11 cellular contexts compared by ENCODE assay signal in genomic region chr21:29145837-29146453, GRCh38. TPM values are rescaled to one million over a fixed set of nuclear protein-coding genes. Genes with fewer than 3 reads are reported as not detected.
A peak's percentile ranks its signal among the peaks of the same experiment; 100 is the strongest.
DNase-seq lines count a peak whose midpoint lies in the region; ATAC-seq and TF ChIP-seq lines count a peak whose summit lies in the region.
"Had no signal": no experiment of that assay in that cellular context is flagged by ENCODE, and none has a peak within 500 bp of the region (broad histone marks: within the 10 kb centered on the region; RNA-seq: fewer than 3 reads in every experiment).

No MANE protein-coding gene starts in this region.

- H3K36me3 ChIP-seq in SJSA1 = no peaks in the 10 kb centered on the region
- H3K36me3 ChIP-seq in heart right ventricle = no peaks in the 10 kb centered on the region
- no peaks in the 10 kb centered on the region for H3K36me3 ChIP-seq in subcutaneous abdominal adipose tissue (ENCODE audit: control insufficient read depth in 5 of 5, insufficient read depth in 5 of 5, low read length in 5 of 5)
- H3K36me3 ChIP-seq: right lobe of liver had no signal

- H3K9me3 ChIP-seq in SJSA1 (replicated peaks) (no peaks in the 10 kb centered on the region), heart right ventricle (no peaks in the 10 kb centered on the region), subcutaneous abdominal adipose tissue (ENCODE audit: control insufficient read depth in 5 of 5, low read length in 5 of 5) (no peaks in the 10 kb centered on the region)
- H3K9me3 ChIP-seq: right lobe of liver had no signal

- H3K27ac ChIP-seq in SJSA1 = peak overlapping the region; percentile 76
- peak overlapping the region in 9 of 10 donors; percentile 4 to 88 (median 78) for H3K27ac ChIP-seq in heart right ventricle
- peak overlapping the region; percentile 80 for H3K27ac ChIP-seq in subcutaneous abdominal adipose tissue (ENCODE audit: low read depth, low read length)

- H3K4me1 ChIP-seq in SJSA1 (replicated peaks) = peaks cover 43% of the 10 kb centered on the region
- H3K4me1 ChIP-seq in heart right ventricle = peaks cover 0 to 56% (median 27%) of the 10 kb centered on the region in 9 donors
- H3K4me1 ChIP-seq in subcutaneous abdominal adipose tissue (ENCODE audit: control insufficient read depth in 5 of 5, insufficient read depth in 5 of 5, low read length in 5 of 5) = peaks cover 0 to 26% (median 21%) of the 10 kb centered on the region in 5 donors
- H3K4me1 ChIP-seq: right lobe of liver had no signal

- TF ChIP-seq CTCF in heart right ventricle (IDR thresholded peaks at IDR 0.05) = no peak

- no peak for DNase-seq in SJSA1 (ENCODE audit: low read depth in 1 of 2, low spot score in 2 of 2)
- DNase-seq in heart right ventricle = no peak
- no peak for DNase-seq in Kasumi-1 (lab: John Stamatoyannopoulos, UW)
- DNase-seq in activated CD4-positive, alpha-beta T cell treated with anti-CD3 and anti-CD28 coated beads, Interleukin-2, amount 50 U/mL, for 48 hours = no peak
- DNase-seq: DMS79, right lobe of liver had no signal

- H3K27me3 ChIP-seq in SJSA1 (replicated peaks) (no peaks in the 10 kb centered on the region), heart right ventricle (no peaks in the 10 kb centered on the region), subcutaneous abdominal adipose tissue (ENCODE audit: control insufficient read depth in 5 of 5, insufficient read depth in 4 of 5, low read length in 5 of 5) (no peaks in the 10 kb centered on the region)
- H3K27me3 ChIP-seq: right lobe of liver had no signal

- H3K9ac ChIP-seq in subcutaneous abdominal adipose tissue (ENCODE audit: low read length in 5 of 5) = no peak overlapping the region

- 44 to 51% methylated on average over 7 of the region's 7 CpGs for WGBS in heart right ventricle, 2 donors

- H3K4me3 ChIP-seq in SJSA1 (no peak overlapping the region), heart right ventricle (no peak overlapping the region), subcutaneous abdominal adipose tissue (ENCODE audit: low read depth in 1 of 5, low read length in 5 of 5) (no peak overlapping the region)
- H3K4me3 ChIP-seq: right lobe of liver had no signal

- intact Hi-C loops in heart right ventricle (cut with DNase I) = loop anchor here in 4 of 10 donors (5.0 to 10.0 kb wide), 4 partner anchors 49 to 59 kb away; no protein-coding TSS in a partner anchor

- ATAC-seq in GM21737 (IDR thresholded peaks at IDR 0.05; ENCODE audit: unreplicated experiment) (peak; percentile 43), heart right ventricle (peak in 6 of 8 donors; percentile 22 to 83 (median 58)), GM18502 (IDR thresholded peaks at IDR 0.05; ENCODE audit: poor library complexity, unreplicated experiment) (no peak), HG02852 (IDR thresholded peaks at IDR 0.05; ENCODE audit: unreplicated experiment) (no peak)

RNA-seq across cellular contexts. Expression of gene MAP3K7CL, which starts 15.5 kb away (rescaled TPM):
- 5.3 and 11.7 TPM in 2 replicates for total RNA-seq in SJSA1 (2014; rRNA removed; shearing (Covaris generic))
- 10 to 100 TPM in 3 of 10 donors, 1 to 10 TPM in 4, under 1 TPM in 3; 0.64 to 62.1 (median 4.3) TPM for total RNA-seq in heart right ventricle
- 1 to 10 TPM; 2.6 to 3.2 TPM for polyA plus RNA-seq in heart right ventricle
- total RNA-seq: H1 had no signal
- polyA plus RNA-seq: H1 had no signal

Comparison
In these comparisons a context has a peak if more than half of its experiments do, and no peak if none do; other contexts are left out.
1. ATAC-seq: peak in GM21737 (single experiment) and heart right ventricle (6 of 8); none in GM18502 (single experiment) and HG02852 (single experiment).
2. Peak in every context shown above with its lines, with median percentiles within 50 percentile points of each other: H3K27ac ChIP-seq.